In genomic region chr20:50728486-50728980, GRCh38 we compare ENCODE assay signal across 22 cellular contexts. TPM values are rescaled to one million over a fixed set of nuclear protein-coding genes. Genes with fewer than 3 reads are reported as not detected.
DNase-seq lines count a peak whose midpoint lies in the region; ATAC-seq, FAIRE-seq and TF ChIP-seq lines count a peak whose summit lies in the region.
"Had no signal": no experiment of that assay in that cellular context is flagged by ENCODE, and none has a peak within 500 bp of the region (broad histone marks: within the 10 kb centered on the region; RNA-seq: fewer than 3 reads in every experiment).

No MANE protein-coding gene starts in this region.

- H3K56ac ChIP-seq in H1 (replicated peaks; ENCODE audit: insufficient read length, low read depth, low read length), result no peak overlapping the region

- no peak overlapping the region for H3K4me3 ChIP-seq in H1 (ENCODE audit: extremely low read depth in 1 of 4, insufficient read depth in 2 of 4, low read depth in 3 of 4, low read length in 4 of 4)
- H3K4me3 ChIP-seq in muscle layer of duodenum (ENCODE audit: low read depth in 1 of 2, low read length in 2 of 2), result no peak overlapping the region
- H3K4me3 ChIP-seq: mucosa of descending colon had no signal

- H3K4me2 ChIP-seq in H1 (ENCODE audit: insufficient read depth in 1 of 2, low read depth in 2 of 2, low read length in 2 of 2), result no peak overlapping the region

- intact Hi-C loops in natural killer cell (cut with micrococcal nuclease), result no loop called here

- no peak overlapping the region for H3K23ac ChIP-seq in H1 (ENCODE audit: insufficient read length)

- H3K4ac ChIP-seq in H1 (replicated peaks; ENCODE audit: insufficient read length, low read depth, low read length), result no peak overlapping the region

- H3K27me3 Mint-ChIP-seq in natural killer cell (ENCODE audit: low read depth in 2 of 2), result peaks cover 0 to 6% of the 10 kb centered on the region in 2 donors
- H3K27me3 Mint-ChIP-seq in natural killer cell treated with Interleukin-12 subunit alpha and Interleukin-12 subunit beta and Interleukin-15 and Interleukin-18, amount 100 ng/mL, for 72 hours, result no peaks in the 10 kb centered on the region
- H3K27me3 Mint-ChIP-seq: stimulated activated naive CD8-positive, alpha-beta T cell treated with anti-CD3 and anti-CD28 coated beads, Interleukin-15, Interleukin-2, amounts not matched to agents 100 ng/mL and 50 ng/mL, for 24 hours; T-helper 17 cell had no signal

- no peak for ATAC-seq in natural killer cell
- no peak for ATAC-seq in natural killer cell treated with Interleukin-12 subunit alpha and Interleukin-12 subunit beta and Interleukin-15 and Interleukin-18, amount 100 ng/mL, for 72 hours
- no peak for ATAC-seq in HG03521 (IDR thresholded peaks at IDR 0.05; ENCODE audit: unreplicated experiment)
- no peak for ATAC-seq in HG03457 (IDR thresholded peaks at IDR 0.05; ENCODE audit: unreplicated experiment)
- ATAC-seq: T-helper 17 cell had no signal

- CTCF ChIA-PET in H1 (lab: Charles Lee; ENCODE audit: partially characterized antibody), result interaction anchor here (1.1 to 2.9 kb wide), 7 partner anchors 9 to 270 kb away, joined by 3 to 15 read pairs (median 4); no protein-coding TSS in a partner anchor

- peak overlapping the region; percentile 35 for H3K4me3 Mint-ChIP-seq in natural killer cell
- H3K4me3 Mint-ChIP-seq in natural killer cell treated with Interleukin-12 subunit alpha and Interleukin-12 subunit beta and Interleukin-15 and Interleukin-18, amount 100 ng/mL, for 72 hours, result no peak overlapping the region
- H3K4me3 Mint-ChIP-seq: HFFc6; stimulated activated naive CD8-positive, alpha-beta T cell treated with anti-CD3 and anti-CD28 coated beads, Interleukin-15, Interleukin-2, amounts not matched to agents 100 ng/mL and 50 ng/mL, for 24 hours; T-helper 17 cell had no signal

- peaks cover 2 to 14% (median 10%) of the 10 kb centered on the region in 4 experiments; a peak in 5 of 7 replicates for H3K4me1 ChIP-seq in H1 (replicated peaks in 1 of 4; ENCODE audit: control insufficient read depth in 3 of 4, insufficient read depth in 4 of 4, low read length in 3 of 4)
- peaks cover 9 to 17% of the 10 kb centered on the region in 2 donors for H3K4me1 ChIP-seq in muscle layer of duodenum (ENCODE audit: control insufficient read depth in 1 of 2, insufficient read depth in 2 of 2, low read length in 2 of 2)

- H3K18ac ChIP-seq in H1 (ENCODE audit: extremely low read depth, low read length), result no peak overlapping the region

- TF ChIP-seq CTCF in natural killer cell (IDR thresholded peaks at IDR 0.05), result no peak
- no peak for TF ChIP-seq CTCF in H1 (IDR thresholded peaks at IDR 0.05; ENCODE audit: control extremely low read depth in 1 of 3, insufficient read depth in 1 of 3, low read depth in 1 of 3, low read length in 3 of 3)

- H2AK5ac ChIP-seq in H1 (ENCODE audit: low read depth, low read length), result no peak overlapping the region

- TF ChIP-seq EP300 in H1 (IDR thresholded peaks at IDR 0.05; ENCODE audit: borderline replicate concordance in 1 of 2, low read depth in 2 of 2, low read length in 2 of 2), result no peak

- H3K9me3 Mint-ChIP-seq in natural killer cell, result no peaks in the 10 kb centered on the region
- no peaks in the 10 kb centered on the region for H3K9me3 Mint-ChIP-seq in natural killer cell treated with Interleukin-12 subunit alpha and Interleukin-12 subunit beta and Interleukin-15 and Interleukin-18, amount 100 ng/mL, for 72 hours
- H3K9me3 Mint-ChIP-seq: HFFc6; stimulated activated naive CD8-positive, alpha-beta T cell treated with anti-CD3 and anti-CD28 coated beads, Interleukin-15, Interleukin-2, amounts not matched to agents 100 ng/mL and 50 ng/mL, for 24 hours had no signal

- H4K91ac ChIP-seq in H1 (replicated peaks; ENCODE audit: insufficient read length, low read length), result no peak overlapping the region

- no peak overlapping the region for H2AFZ ChIP-seq in H1 (ENCODE audit: low read length)

- H3K36me3 ChIP-seq in H1 (ENCODE audit: control insufficient read depth in 2 of 4, insufficient read depth in 4 of 4, low read length in 3 of 4) (no peaks in the 10 kb centered on the region), muscle layer of duodenum (ENCODE audit: control insufficient read depth in 1 of 2, insufficient read depth in 2 of 2, low read length in 2 of 2) (no peaks in the 10 kb centered on the region)

- no peak overlapping the region for H3K27ac Mint-ChIP-seq in natural killer cell
- H3K27ac Mint-ChIP-seq in natural killer cell treated with Interleukin-12 subunit alpha and Interleukin-12 subunit beta and Interleukin-15 and Interleukin-18, amount 100 ng/mL, for 72 hours, result no peak overlapping the region
- H3K27ac Mint-ChIP-seq: HFFc6; stimulated activated naive CD8-positive, alpha-beta T cell treated with anti-CD3 and anti-CD28 coated beads, Interleukin-15, Interleukin-2, amounts not matched to agents 100 ng/mL and 50 ng/mL, for 24 hours; T-helper 17 cell had no signal

- TF ChIP-seq RAD21 in H1 (IDR thresholded peaks at IDR 0.05 in 1 of 2, conservative IDR thresholded peaks at IDR 0.05 in 1 of 2; ENCODE audit: low read depth in 2 of 2, low read length in 2 of 2), result no peak

- POLR2A ChIA-PET in H1 (lab: Charles Lee; ENCODE audit: partially characterized antibody), result interaction anchor here (0.6 to 1.9 kb wide), 4 partner anchors 9 to 84 kb away, joined by 3 to 5 read pairs (median 3); no protein-coding TSS in a partner anchor

- no peak overlapping the region for H2BK5ac ChIP-seq in H1 (ENCODE audit: low read depth, low read length)

- TF ChIP-seq POLR2A in H1 (IDR thresholded peaks at IDR 0.05; ENCODE audit: control extremely low read depth in 1 of 2, low read depth in 2 of 2, low read length in 2 of 2), result no peak

- H3K79me1 ChIP-seq in H1 (ENCODE audit: low read depth, low read length), result no peaks in the 10 kb centered on the region

- FAIRE-seq in H1 (lab: Jason Lieb, UNC), result no peak
- FAIRE-seq: frontal cortex, GM12891 had no signal

- H3K4me1 Mint-ChIP-seq in natural killer cell, result peaks cover 7 to 14% of the 10 kb centered on the region in 2 donors
- peaks cover 7 to 13% of the 10 kb centered on the region in 2 donors for H3K4me1 Mint-ChIP-seq in natural killer cell treated with Interleukin-12 subunit alpha and Interleukin-12 subunit beta and Interleukin-15 and Interleukin-18, amount 100 ng/mL, for 72 hours (ENCODE audit: low read depth in 2 of 2)

- DNase-seq in natural killer cell (no peak), H1 (ENCODE audit: low read depth in 1 of 2, low spot score in 2 of 2) (no peak), NCI-H526 (lab: John Stamatoyannopoulos, UW) (no peak), HuH-7 (ENCODE audit: low spot score) (no peak)
- DNase-seq in natural killer cell treated with Interleukin-12 subunit alpha and Interleukin-12 subunit beta and Interleukin-15 and Interleukin-18, amount 100 ng/mL, for 72 hours (ENCODE audit: low spot score), result no peak
- DNase-seq: activated CD4-positive, alpha-beta T cell treated with anti-CD3 and anti-CD28 coated beads for 4 hours; activated naive CD4-positive, alpha-beta T cell treated with anti-CD3 and anti-CD28 coated beads, Interleukin-2, amount 50 U/mL, for 16 hours; activated T-cell treated with anti-CD3 and anti-CD28 coated beads for 4 hours; HFFc6; NCI-H1930; NCI-H69; posterior cingulate gyrus; RPMI8226; stimulated activated CD4-positive, alpha-beta T cell treated with anti-CD3 and anti-CD28 coated beads, Interleukin-12 subunit alpha, Interleukin-12 subunit beta, amount 100 ng/mL, for 4 hours; T-helper 17 cell had no signal

- H3K79me2 ChIP-seq in H1 (ENCODE audit: control insufficient read depth in 1 of 2, insufficient read depth in 2 of 2, low read length in 2 of 2), result peaks cover 8 to 17% of the 10 kb centered on the region in 2 experiments; a peak in 3 of 4 replicates

- H3K36me3 Mint-ChIP-seq in natural killer cell, result no peaks in the 10 kb centered on the region
- no peaks in the 10 kb centered on the region for H3K36me3 Mint-ChIP-seq in natural killer cell treated with Interleukin-12 subunit alpha and Interleukin-12 subunit beta and Interleukin-15 and Interleukin-18, amount 100 ng/mL, for 72 hours

- 87% methylated on average over 4 of the region's 4 CpGs; no CpG with 5 or more reads in 1 of the 2 experiments for WGBS in H1 (ENCODE audit: extremely low coverage in 1 of 2, insufficient coverage in 1 of 2, insufficient read length in 1 of 2, insufficient replicate concordance in 2 of 2, low coverage in 1 of 2, low lambda C conversion rate in 2 of 2, missing lambda C conversion rate in 1 of 2), 2 experiments

- H2BK120ac ChIP-seq in H1 (replicated peaks; ENCODE audit: low read depth, low read length), result no peak overlapping the region

- H2BK12ac ChIP-seq in H1 (ENCODE audit: low read depth, low read length), result no peak overlapping the region

- H2BK15ac ChIP-seq in H1 (ENCODE audit: low read length), result peak overlapping the region; percentile 14; the same call in 1 of the 2 replicates

- peaks cover 0 to 3% of the 10 kb centered on the region in 2 experiments for H4K20me1 ChIP-seq in H1 (replicated peaks in 1 of 2; ENCODE audit: control insufficient read depth in 1 of 2, insufficient read depth in 2 of 2, low read length in 2 of 2)

- no peak overlapping the region for H2BK20ac ChIP-seq in H1 (ENCODE audit: low read length)

- no peak overlapping the region for H3K9ac ChIP-seq in H1 (replicated peaks in 1 of 4; ENCODE audit: extremely low read depth in 1 of 4, low read depth in 3 of 4, low read length in 3 of 4)

- no peak overlapping the region for H4K8ac ChIP-seq in H1 (ENCODE audit: extremely low read depth, insufficient read depth, low read length)

- H3K9me3 ChIP-seq in H1 (ENCODE audit: insufficient read depth in 2 of 2, low read depth in 1 of 2, low read length in 1 of 2) (no peaks in the 10 kb centered on the region), muscle layer of duodenum (ENCODE audit: control insufficient read depth in 1 of 2, low read length in 2 of 2) (no peaks in the 10 kb centered on the region)
- H3K9me3 ChIP-seq: mucosa of descending colon had no signal

- H3K27me3 ChIP-seq in H1 (replicated peaks in 1 of 4; ENCODE audit: control insufficient read depth in 3 of 4, extremely low read depth in 1 of 4, insufficient read depth in 3 of 4, low read length in 3 of 4) (no peaks in the 10 kb centered on the region), muscle layer of duodenum (ENCODE audit: low read depth, low read length) (no peaks in the 10 kb centered on the region)

- H4K5ac ChIP-seq in H1 (ENCODE audit: insufficient read length, low read depth, low read length), result no peak overlapping the region

- H3K27ac ChIP-seq in H1 (ENCODE audit: low read depth, low read length), result no peak overlapping the region
- H3K27ac ChIP-seq in muscle layer of duodenum (ENCODE audit: low read length), result peak overlapping the region; percentile 71

- H3K23me2 ChIP-seq in H1 (ENCODE audit: low read depth, low read length), result peaks cover 7% of the 10 kb centered on the region

- no peak overlapping the region for H3K14ac ChIP-seq in H1 (ENCODE audit: insufficient read length)

RNA-seq across cellular contexts. Expression of gene PARD6B, which starts 2.8 kb away (rescaled TPM):
- total RNA-seq in natural killer cell, result 1 to 10 TPM; 1.5 to 5.0 (median 4.1) TPM
- 1 to 10 TPM; 3.8 to 4.1 TPM for total RNA-seq in natural killer cell treated with Interleukin-12 subunit alpha and Interleukin-12 subunit beta and Interleukin-15 and Interleukin-18, amount 100 ng/mL, for 72 hours
- 27.3 and 34.1 TPM in 2 replicates for total RNA-seq in H1 (2021; fragmentation: NEBNext Ultra II Directional; extraction: Animal tissue kit (Norgen Biotek cat#: 25700))
- 3.3 and 5.2 TPM in 2 replicates for polyA plus RNA-seq in H1 (2011; rRNA removed)
- 5.0 TPM for polyA plus RNA-seq in H1 (2011; cell fraction: cytosol; rRNA removed)
- polyA plus RNA-seq in H1 (2011; cell fraction: nucleus; rRNA removed), result 2.2 TPM
- 3.3 to 5.1 TPM (median 3.8 TPM) in 4 replicates for polyA plus RNA-seq in H1 (2012, experiment 1 of 2)
- polyA plus RNA-seq in H1 (2012, experiment 2 of 2), result 1.2 TPM
- polyA plus RNA-seq in H1 (2013, experiment 1 of 2), result 5.8 TPM
- polyA plus RNA-seq in H1 (2013, experiment 2 of 2), result 5.6 TPM
- 12.2 and 13.7 TPM in 2 replicates for polyA minus RNA-seq in H1 (2011; rRNA and poly(A)+ RNA removed)
- 16.4 TPM for polyA minus RNA-seq in H1 (2011; cell fraction: cytosol; rRNA and poly(A)+ RNA removed)
- 6.4 TPM for polyA minus RNA-seq in H1 (2011; cell fraction: nucleus; rRNA and poly(A)+ RNA removed)

RNA-seq across cellular contexts. Expression of gene RIPOR3, which starts 37.2 kb away (rescaled TPM):
- under 1 TPM in 1 of 3 donors, not detected in 2; 0.45 TPM for total RNA-seq in natural killer cell
- total RNA-seq in natural killer cell treated with Interleukin-12 subunit alpha and Interleukin-12 subunit beta and Interleukin-15 and Interleukin-18, amount 100 ng/mL, for 72 hours, result not detected
- total RNA-seq in H1 (2021; fragmentation: NEBNext Ultra II Directional; extraction: Animal tissue kit (Norgen Biotek cat#: 25700)), result 4.5 and 4.7 TPM in 2 replicates
- 3.6 and 5.6 TPM in 2 replicates for polyA plus RNA-seq in H1 (2011; rRNA removed)
- polyA plus RNA-seq in H1 (2011; cell fraction: cytosol; rRNA removed), result 6.9 TPM
- polyA plus RNA-seq in H1 (2011; cell fraction: nucleus; rRNA removed), result 43.0 TPM
- 5.7 to 7.7 TPM (median 5.9 TPM) in 4 replicates for polyA plus RNA-seq in H1 (2012, experiment 1 of 2)
- polyA plus RNA-seq in H1 (2012, experiment 2 of 2), result 1.6 TPM
- polyA plus RNA-seq in H1 (2013, experiment 1 of 2), result 3.2 TPM
- 2.5 TPM for polyA plus RNA-seq in H1 (2013, experiment 2 of 2)
- polyA minus RNA-seq in H1 (2011; rRNA and poly(A)+ RNA removed), result 3.3 and 3.8 TPM in 2 replicates
- 3.1 TPM for polyA minus RNA-seq in H1 (2011; cell fraction: cytosol; rRNA and poly(A)+ RNA removed)
- polyA minus RNA-seq in H1 (2011; cell fraction: nucleus; rRNA and poly(A)+ RNA removed), result 9.2 TPM
